In the genomic region with DNA sequence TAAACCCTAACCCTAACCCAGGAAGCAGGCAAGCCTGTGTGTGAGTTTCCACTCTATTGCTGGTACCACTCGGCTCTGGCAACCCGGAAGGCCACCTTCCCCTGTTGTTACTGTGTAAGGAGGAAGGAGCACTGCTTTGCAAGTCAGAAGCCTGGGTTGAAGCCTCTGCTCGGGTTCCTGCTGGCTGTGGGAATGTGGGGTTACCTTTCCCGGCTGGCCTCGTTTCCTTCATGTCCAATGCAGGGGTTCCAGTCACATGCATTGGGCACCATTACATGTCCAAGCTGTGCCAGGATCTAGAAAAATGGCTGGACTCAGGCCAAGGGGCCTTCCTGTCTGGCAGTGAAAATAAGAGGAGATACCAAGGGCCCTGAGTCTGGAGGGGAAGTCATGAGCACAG, we compare ENCODE assay signal across 1 cellular context. TPM values are rescaled to one million over a fixed set of nuclear protein-coding genes. Genes with fewer than 3 reads are reported as not detected.
"Had no signal": no experiment of that assay in that cellular context is flagged by ENCODE, and none has a peak within 500 bp of the region (broad histone marks: within the 10 kb centered on the region; RNA-seq: fewer than 3 reads in every experiment).

No MANE protein-coding gene starts in this region.

RNA-seq across cellular contexts. Expression of gene NPIPB13, which starts 31.2 kb away (rescaled TPM):
- total RNA-seq: SJSA1 had no signal
